In the genomic region with DNA sequence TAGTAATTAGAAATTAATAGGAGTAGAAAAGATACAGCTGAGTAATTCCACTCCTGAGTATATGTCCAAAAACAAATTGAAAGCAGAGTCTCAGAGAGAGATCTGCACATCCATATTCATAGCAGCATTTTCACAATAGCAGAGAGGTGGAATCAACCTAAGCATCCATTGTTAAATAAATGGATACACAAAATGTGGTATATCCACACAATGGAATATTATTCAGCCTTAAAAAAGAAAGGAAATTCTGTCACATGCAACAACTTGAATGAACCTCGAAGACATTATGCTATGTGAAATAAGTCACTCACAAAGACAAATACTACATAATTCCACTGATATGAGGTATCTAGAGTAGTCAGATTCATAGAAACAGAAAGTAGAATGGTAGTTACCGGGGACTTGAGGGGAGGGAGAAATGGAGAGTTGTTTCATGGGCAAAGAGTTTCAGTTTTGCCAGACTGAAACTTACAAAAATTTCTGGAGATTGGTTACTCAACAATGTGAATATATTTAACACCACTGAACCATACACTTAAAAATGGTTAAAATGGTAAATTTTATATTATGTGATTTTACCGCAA, we compare ENCODE assay signal across 15 cellular contexts.
"Had no signal": no experiment of that assay in that cellular context is flagged by ENCODE, and none has a peak within 500 bp of the region (broad histone marks: within the 10 kb centered on the region; RNA-seq: fewer than 3 reads in every experiment).

No MANE protein-coding gene starts in this region.

- H3K27ac Mint-ChIP-seq: activated T-helper 1 cell treated with anti-CD3 and anti-CD28 coated beads, Interleukin-12 subunit alpha, Interleukin-12 subunit beta, Interleukin-2, Interleukin-4 antibody, amounts not matched to agents 30 ng/mL and 10 ng/mL and 1 ng/mL, durations not matched to agents 14 hours and 24 hours and 36 hours; nephron progenitor cell; stimulated activated naive B cell treated with anti-CD40 and anti-IgM and Interleukin-4, amounts not matched to agents 10 μg/mL and 1 μg/mL and 100 μg/mL, for 72 hours; T-helper 1 cell treated with Interleukin-12 subunit alpha and Interleukin-12 subunit beta and Interleukin-4 antibody, amounts not matched to agents 30 μg/mL and 1 μg/mL, for 36 hours had no signal

- ATAC-seq: effector memory CD8-positive, alpha-beta T cell; gastroesophageal sphincter; left lung; psoas muscle; sciatic nerve; stimulated activated naive B cell treated with anti-CD40 and anti-IgM and Interleukin-4, amounts not matched to agents 10 μg/mL and 1 μg/mL and 100 μg/mL, for 72 hours had no signal

- H3K9me3 Mint-ChIP-seq: activated T-helper 1 cell treated with anti-CD3 and anti-CD28 coated beads, Interleukin-12 subunit alpha, Interleukin-12 subunit beta, Interleukin-2, Interleukin-4 antibody, amounts not matched to agents 30 ng/mL and 10 ng/mL and 1 ng/mL, durations not matched to agents 14 hours and 24 hours and 36 hours; effector memory CD8-positive, alpha-beta T cell; stimulated activated naive B cell treated with anti-CD40 and anti-IgM and Interleukin-4, amounts not matched to agents 10 μg/mL and 1 μg/mL and 100 μg/mL, for 72 hours; T-helper 1 cell treated with Interleukin-12 subunit alpha and Interleukin-12 subunit beta and Interleukin-4 antibody, amounts not matched to agents 30 μg/mL and 1 μg/mL, for 36 hours had no signal

- H3K4me3 Mint-ChIP-seq: activated T-helper 1 cell treated with anti-CD3 and anti-CD28 coated beads, Interleukin-12 subunit alpha, Interleukin-12 subunit beta, Interleukin-2, Interleukin-4 antibody, amounts not matched to agents 30 ng/mL and 10 ng/mL and 1 ng/mL, durations not matched to agents 14 hours and 24 hours and 36 hours; effector memory CD8-positive, alpha-beta T cell; nephron progenitor cell; stimulated activated naive B cell treated with anti-CD40 and anti-IgM and Interleukin-4, amounts not matched to agents 10 μg/mL and 1 μg/mL and 100 μg/mL, for 72 hours; T-helper 1 cell treated with Interleukin-12 subunit alpha and Interleukin-12 subunit beta and Interleukin-4 antibody, amounts not matched to agents 30 μg/mL and 1 μg/mL, for 36 hours had no signal

- H3K27me3 Mint-ChIP-seq: effector memory CD8-positive, alpha-beta T cell; stimulated activated naive B cell treated with anti-CD40 and anti-IgM and Interleukin-4, amounts not matched to agents 10 μg/mL and 1 μg/mL and 100 μg/mL, for 72 hours had no signal

- H3K4me1 Mint-ChIP-seq: nephron progenitor cell had no signal

- DNase-seq: activated CD4-positive, alpha-beta T cell treated with anti-CD3 and anti-CD28 coated beads for 48 hours; activated naive CD4-positive, alpha-beta T cell treated with Interleukin-2 at 50 U/mL for 16 hours; brain microvascular endothelial cell; effector memory CD8-positive, alpha-beta T cell; left lung; mesenchymal stem cell; nephron progenitor cell; psoas muscle; spleen; stimulated activated CD4-positive, alpha-beta T cell treated with anti-CD3 and anti-CD28 coated beads, Interleukin-1b, Interleukin-23, amount 100 ng/mL, for 48 hours; stimulated activated naive B cell treated with anti-CD40 and anti-IgM and Interleukin-4, amounts not matched to agents 10 μg/mL and 1 μg/mL and 100 μg/mL, for 72 hours had no signal
